ENCODE assay signal across 24 cellular contexts in the genomic region with DNA sequence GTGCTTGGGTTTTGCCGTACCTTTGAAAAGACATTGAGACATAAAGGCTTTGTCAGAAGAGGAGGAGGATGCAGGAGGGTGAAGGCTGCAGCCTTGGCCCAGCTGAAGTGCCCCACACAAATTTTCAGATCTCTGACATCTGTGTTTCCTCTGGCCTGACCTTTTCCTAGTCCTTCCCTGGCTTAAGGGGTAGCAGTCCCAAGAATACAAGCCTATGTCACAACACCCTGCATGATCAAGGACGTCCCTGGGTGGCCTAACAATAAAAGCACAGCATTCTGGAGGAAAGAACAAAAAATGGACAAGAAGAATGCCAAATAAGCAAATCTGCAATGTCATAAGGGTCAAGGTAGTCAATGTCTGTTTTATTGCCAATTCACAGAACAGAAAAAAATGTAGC.
DNase-seq lines count a peak whose midpoint lies in the region; ATAC-seq and TF ChIP-seq lines count a peak whose summit lies in the region.
"Had no signal": no experiment of that assay in that cellular context is flagged by ENCODE, and none has a peak within 500 bp of the region (broad histone marks: within the 10 kb centered on the region; RNA-seq: fewer than 3 reads in every experiment).

No MANE protein-coding gene starts in this region.

- POLR2A ChIA-PET in naive thymus-derived CD8-positive, alpha-beta T cell (lab: Charles Lee) = no interaction called here

- TF ChIP-seq CTCF in natural killer cell (IDR thresholded peaks at IDR 0.05) (no peak), smooth muscle cell (IDR thresholded peaks at IDR 0.05; ENCODE audit: borderline replicate concordance, insufficient read depth, poor library complexity, severe bottlenecking) (no peak)

- no peak overlapping the region for H3K4me2 ChIP-seq in smooth muscle cell

- no peak overlapping the region for H2AFZ ChIP-seq in smooth muscle cell (ENCODE audit: low read depth)

- no peaks in the 10 kb centered on the region for H3K36me3 Mint-ChIP-seq in natural killer cell treated with Interleukin-12 subunit alpha and Interleukin-12 subunit beta and Interleukin-15 and Interleukin-18, amount 100 ng/mL, for 72 hours
- H3K36me3 Mint-ChIP-seq in natural killer cell = no peaks in the 10 kb centered on the region
- H3K36me3 Mint-ChIP-seq in naive thymus-derived CD8-positive, alpha-beta T cell = no peaks in the 10 kb centered on the region

- intact Hi-C loops in natural killer cell (cut with micrococcal nuclease) = loop anchor here (5.0 kb wide), 1 partner anchor 33 kb away; no protein-coding TSS in a partner anchor

- H3K4me3 Mint-ChIP-seq in natural killer cell treated with Interleukin-12 subunit alpha and Interleukin-12 subunit beta and Interleukin-15 and Interleukin-18, amount 100 ng/mL, for 72 hours = no peak overlapping the region
- no peak overlapping the region for H3K4me3 Mint-ChIP-seq in natural killer cell
- no peak overlapping the region for H3K4me3 Mint-ChIP-seq in naive thymus-derived CD8-positive, alpha-beta T cell
- H3K4me3 Mint-ChIP-seq: activated B cell treated with CpG ODN at 0.5 μM for 24 hours had no signal

- WGBS in smooth muscle cell (ENCODE audit: low lambda C conversion rate) = 73% methylated on average over 2 of the region's 2 CpGs

- no peaks in the 10 kb centered on the region for H3K9me3 Mint-ChIP-seq in natural killer cell treated with Interleukin-12 subunit alpha and Interleukin-12 subunit beta and Interleukin-15 and Interleukin-18, amount 100 ng/mL, for 72 hours
- no peaks in the 10 kb centered on the region for H3K9me3 Mint-ChIP-seq in natural killer cell
- peaks cover 0 to 2% (median 0%) of the 10 kb centered on the region in 9 donors for H3K9me3 Mint-ChIP-seq in naive thymus-derived CD8-positive, alpha-beta T cell
- H3K9me3 Mint-ChIP-seq: activated B cell treated with CpG ODN at 0.5 μM for 24 hours had no signal

- peaks cover 64% of the 10 kb centered on the region for H3K4me1 ChIP-seq in adipocyte (ENCODE audit: control insufficient read depth, insufficient read depth, low read length)
- H3K4me1 ChIP-seq in smooth muscle cell (ENCODE audit: low read depth) = peaks cover 4% of the 10 kb centered on the region

- H3K79me2 ChIP-seq in smooth muscle cell (ENCODE audit: low read depth) = no peaks in the 10 kb centered on the region

- H3K27me3 ChIP-seq in adipocyte (replicated peaks; ENCODE audit: control insufficient read depth, insufficient read depth, low read length) (no peaks in the 10 kb centered on the region), smooth muscle cell (ENCODE audit: low read depth) (no peaks in the 10 kb centered on the region)
- H3K27me3 ChIP-seq: ovary had no signal

- peak overlapping the region; percentile 3 for H3K9ac ChIP-seq in adipocyte (ENCODE audit: low read length)
- no peak overlapping the region for H3K9ac ChIP-seq in smooth muscle cell (ENCODE audit: low read depth)
- H3K9ac ChIP-seq: BLaER1 treated with 17β-estradiol and CSF1 and Interleukin-3, amounts not matched to agents 10 nM and 100 nM had no signal

- H3K27ac ChIP-seq in smooth muscle cell (ENCODE audit: low read depth) = no peak overlapping the region
- H3K27ac ChIP-seq: BLaER1 treated with 17β-estradiol and CSF1 and Interleukin-3, amounts not matched to agents 10 nM and 100 nM had no signal

- H3K27ac Mint-ChIP-seq in natural killer cell treated with Interleukin-12 subunit alpha and Interleukin-12 subunit beta and Interleukin-15 and Interleukin-18, amount 100 ng/mL, for 72 hours = peak overlapping the region; percentile 94
- H3K27ac Mint-ChIP-seq in natural killer cell = no peak overlapping the region
- peak overlapping the region in 6 of 10 donors; percentile 27 to 95 (median 86) for H3K27ac Mint-ChIP-seq in naive thymus-derived CD8-positive, alpha-beta T cell
- H3K27ac Mint-ChIP-seq: activated B cell treated with CpG ODN at 0.5 μM for 24 hours had no signal

- H3K9me3 ChIP-seq in adipocyte (ENCODE audit: control insufficient read depth, low read length) (no peaks in the 10 kb centered on the region), smooth muscle cell (replicated peaks; ENCODE audit: low read depth) (no peaks in the 10 kb centered on the region)
- H3K9me3 ChIP-seq: ovary had no signal

- H3K4me3 ChIP-seq in adipocyte (ENCODE audit: low read length) = no peak overlapping the region
- H3K4me3 ChIP-seq in smooth muscle cell = no peak overlapping the region
- H3K4me3 ChIP-seq: BLaER1 treated with 17β-estradiol and CSF1 and Interleukin-3, amounts not matched to agents 10 nM and 100 nM; lung; ovary had no signal

- ATAC-seq in natural killer cell treated with Interleukin-12 subunit alpha and Interleukin-12 subunit beta and Interleukin-15 and Interleukin-18, amount 100 ng/mL, for 72 hours = no peak
- ATAC-seq in natural killer cell (no peak), GM21423 (IDR thresholded peaks at IDR 0.05; ENCODE audit: unreplicated experiment) (no peak)
- no peak for ATAC-seq in naive thymus-derived CD8-positive, alpha-beta T cell

- no peaks in the 10 kb centered on the region for H3F3A ChIP-seq in smooth muscle cell (ENCODE audit: low read depth)

- DNase-seq in natural killer cell treated with Interleukin-12 subunit alpha and Interleukin-12 subunit beta and Interleukin-15 and Interleukin-18, amount 100 ng/mL, for 72 hours (ENCODE audit: low spot score) = no peak
- DNase-seq in natural killer cell (no peak), adipocyte (ENCODE audit: low read depth) (no peak), NCI-H345 (lab: John Stamatoyannopoulos, UW) (no peak), smooth muscle cell (lab: John Stamatoyannopoulos, UW; ENCODE audit: unreplicated experiment) (no peak), SHP77 treated with DMSO at 0.1 percent for 48 hours (lab: John Stamatoyannopoulos, UW) (no peak)
- no peak for DNase-seq in naive thymus-derived CD8-positive, alpha-beta T cell
- DNase-seq: activated B cell treated with CpG ODN at 0.5 μM for 24 hours; activated CD4-positive, alpha-beta T cell treated with anti-CD3 and anti-CD28 coated beads, Interleukin-2, amount 50 U/mL, for 48 hours; activated gamma-delta T cell; activated T-cell treated with anti-CD3 and anti-CD28 coated beads for 4 hours; cortex of kidney; EL; HCEC 1CT; Kasumi-1; NCI-H1694; NCI-H524 treated with DMSO at 0.1 percent for 48 hours; stimulated activated CD4-positive, alpha-beta T cell treated with anti-CD3 and anti-CD28 coated beads, Interleukin-4, amount 100 ng/mL, for 1 hour; stimulated activated naive CD4-positive, alpha-beta T cell; T1000 had no signal

- H3K36me3 ChIP-seq in adipocyte (ENCODE audit: control insufficient read depth, insufficient read depth, low read length, severe bottlenecking) (no peaks in the 10 kb centered on the region), smooth muscle cell (ENCODE audit: low read depth) (no peaks in the 10 kb centered on the region)
- H3K36me3 ChIP-seq: BLaER1 treated with 17β-estradiol and CSF1 and Interleukin-3, amounts not matched to agents 10 nM and 100 nM; ovary had no signal

- peaks cover 48% of the 10 kb centered on the region in 2 donors for H3K4me1 Mint-ChIP-seq in natural killer cell treated with Interleukin-12 subunit alpha and Interleukin-12 subunit beta and Interleukin-15 and Interleukin-18, amount 100 ng/mL, for 72 hours (ENCODE audit: low read depth in 2 of 2)
- peaks cover 22 to 38% of the 10 kb centered on the region in 2 donors for H3K4me1 Mint-ChIP-seq in natural killer cell
- H3K4me1 Mint-ChIP-seq in naive thymus-derived CD8-positive, alpha-beta T cell = peaks cover 5 to 51% (median 30%) of the 10 kb centered on the region in 4 donors

- no peaks in the 10 kb centered on the region for H4K20me1 ChIP-seq in smooth muscle cell (ENCODE audit: low read depth)
- H4K20me1 ChIP-seq: BLaER1 treated with 17β-estradiol and CSF1 and Interleukin-3, amounts not matched to agents 10 nM and 100 nM had no signal

- no peaks in the 10 kb centered on the region for H3K27me3 Mint-ChIP-seq in natural killer cell treated with Interleukin-12 subunit alpha and Interleukin-12 subunit beta and Interleukin-15 and Interleukin-18, amount 100 ng/mL, for 72 hours
- peaks cover 0 to 16% of the 10 kb centered on the region in 2 donors for H3K27me3 Mint-ChIP-seq in natural killer cell (ENCODE audit: low read depth in 2 of 2)
- no peaks in the 10 kb centered on the region for H3K27me3 Mint-ChIP-seq in naive thymus-derived CD8-positive, alpha-beta T cell
- H3K27me3 Mint-ChIP-seq: activated B cell treated with CpG ODN at 0.5 μM for 24 hours had no signal

Comparison
In these comparisons a context has a peak if more than half of its experiments do, and no peak if none do; other contexts are left out.
1. H3K27ac Mint-ChIP-seq: peak in natural killer cell treated with Interleukin-12 subunit alpha and Interleukin-12 subunit beta and Interleukin-15 and Interleukin-18, amount 100 ng/mL, for 72 hours (2 of 2) and naive thymus-derived CD8-positive, alpha-beta T cell (6 of 10); none in natural killer cell (0 of 2).